Comparison of ENCODE assay signal across 9 cellular contexts in genomic region chr3:143002727-143003126, GRCh38. TPM values are rescaled to one million over a fixed set of nuclear protein-coding genes. Genes with fewer than 3 reads are reported as not detected.
DNase-seq lines count a peak whose midpoint lies in the region; ATAC-seq, FAIRE-seq and TF ChIP-seq lines count a peak whose summit lies in the region.
"Had no signal": no experiment of that assay in that cellular context is flagged by ENCODE, and none has a peak within 500 bp of the region (broad histone marks: within the 10 kb centered on the region; RNA-seq: fewer than 3 reads in every experiment).

No MANE protein-coding gene starts in this region.

- no peaks in the 10 kb centered on the region for H3K9me3 ChIP-seq in BE2C

- no peaks in the 10 kb centered on the region for H3K27me3 Mint-ChIP-seq in chondrocyte (ENCODE audit: low read depth)
- peaks cover 0 to 2% (median 0%) of the 10 kb centered on the region in 5 donors for H3K27me3 Mint-ChIP-seq in naive thymus-derived CD8-positive, alpha-beta T cell

- peaks cover 43% of the 10 kb centered on the region for H3K4me1 Mint-ChIP-seq in chondrocyte (ENCODE audit: low read depth)
- peaks cover 26 to 63% (median 52%) of the 10 kb centered on the region in 4 donors for H3K4me1 Mint-ChIP-seq in naive thymus-derived CD8-positive, alpha-beta T cell

- H3K27ac ChIP-seq in KMS-11: peak overlapping the region; percentile 89

- POLR2A ChIA-PET in naive thymus-derived CD8-positive, alpha-beta T cell (lab: Charles Lee): interaction anchor here (1.4 to 3.5 kb wide), 3 partner anchors 424 to 974 kb away, joined by 5 to 44 read pairs (median 22); partner anchors contain the start of genes ATR and DIPK2A

- no peaks in the 10 kb centered on the region for H3K9me3 Mint-ChIP-seq in chondrocyte (ENCODE audit: low read depth)
- no peaks in the 10 kb centered on the region for H3K9me3 Mint-ChIP-seq in naive thymus-derived CD8-positive, alpha-beta T cell

- H3K79me2 ChIP-seq in KMS-11 (ENCODE audit: insufficient read depth, low read depth): peaks cover 63% of the 10 kb centered on the region

- peak overlapping the region; percentile 81; the same call in 1 of the 2 replicates for H2AFZ ChIP-seq in KMS-11 (ENCODE audit: low read depth)

- peak overlapping the region; percentile 88 for H3K4me2 ChIP-seq in KMS-11

- H3K36me3 ChIP-seq in BE2C (no peaks in the 10 kb centered on the region), KMS-11 (ENCODE audit: insufficient read depth) (no peaks in the 10 kb centered on the region)

- H3K4me3 Mint-ChIP-seq in chondrocyte (ENCODE audit: unreplicated experiment): peak overlapping the region; percentile 96
- peak overlapping the region; percentile 94 to 100 (median 99) for H3K4me3 Mint-ChIP-seq in naive thymus-derived CD8-positive, alpha-beta T cell

- no peaks in the 10 kb centered on the region for H3K27me3 ChIP-seq in BE2C
- H3K27me3 ChIP-seq in KMS-11 (ENCODE audit: insufficient read depth, low read depth): no peaks in the 10 kb centered on the region

- H3K36me3 Mint-ChIP-seq in chondrocyte (ENCODE audit: low read depth): no peaks in the 10 kb centered on the region
- H3K36me3 Mint-ChIP-seq in naive thymus-derived CD8-positive, alpha-beta T cell: peaks cover 0 to 5% (median 0%) of the 10 kb centered on the region in 3 donors

- DNase-seq in BE2C (no peak), chondrocyte (ENCODE audit: low spot score) (no peak), frontal cortex (ENCODE audit: low spot score in 2 of 2) (no peak), NCI-H345 (lab: John Stamatoyannopoulos, UW) (no peak)
- DNase-seq in naive thymus-derived CD8-positive, alpha-beta T cell: no peak

- H3K4me3 ChIP-seq in BE2C (ENCODE audit: low read depth, low read length): peak overlapping the region; percentile 98
- peak overlapping the region; percentile 78 for H3K4me3 ChIP-seq in KMS-11 (IDR thresholded peaks at IDR 0.05; ENCODE audit: insufficient read depth, low read depth, low read length)

- FAIRE-seq in frontal cortex (lab: Jason Lieb, UNC): no peak

- H4K20me1 ChIP-seq in KMS-11 (ENCODE audit: insufficient read depth): peaks cover 32% of the 10 kb centered on the region

- peak overlapping the region; percentile 97 for H3K9ac ChIP-seq in KMS-11

- ATAC-seq in naive thymus-derived CD8-positive, alpha-beta T cell: no peak
- ATAC-seq in GM19023 (IDR thresholded peaks at IDR 0.05; ENCODE audit: unreplicated experiment) (no peak), GM18873 (IDR thresholded peaks at IDR 0.05; ENCODE audit: low FRiP score, unreplicated experiment) (no peak)

- peak overlapping the region; percentile 99 for H3K27ac Mint-ChIP-seq in chondrocyte (ENCODE audit: unreplicated experiment)
- H3K27ac Mint-ChIP-seq in naive thymus-derived CD8-positive, alpha-beta T cell: peak overlapping the region in 9 of 10 donors; percentile 97 to 100 (median 99)

- peaks cover 3% of the 10 kb centered on the region; the same call in 1 of the 2 replicates for H3K4me1 ChIP-seq in BE2C
- H3K4me1 ChIP-seq in KMS-11 (ENCODE audit: low read depth, poor library complexity, severe bottlenecking): peaks cover 47% of the 10 kb centered on the region

- TF ChIP-seq CTCF in BE2C (IDR thresholded peaks at IDR 0.05; ENCODE audit: low read depth, low read length): no peak
- no peak for TF ChIP-seq CTCF in KMS-11 (conservative IDR thresholded peaks at IDR 0.05; ENCODE audit: low read depth, low read length)
- no peak for TF ChIP-seq CTCF in chondrocyte (IDR thresholded peaks at IDR 0.05)

RNA-seq across cellular contexts. Expression of gene U2SURP, which starts 1.4 kb away (rescaled TPM):
- 58.6 TPM for polyA plus RNA-seq in BE2C (2012; ENCODE audit: insufficient read depth, insufficient read length, low read depth)
- 63.0 to 72.9 TPM (median 63.7 TPM) in 3 replicates for total RNA-seq in chondrocyte
- total RNA-seq in naive thymus-derived CD8-positive, alpha-beta T cell: 100 to 1,000 TPM; 168 to 169 TPM
- 100 to 1,000 TPM; 110 to 131 (median 125) TPM for polyA plus RNA-seq in naive thymus-derived CD8-positive, alpha-beta T cell
- total RNA-seq in frontal cortex: 107 TPM

RNA-seq across cellular contexts. Expression of gene PAQR9, which starts 39.3 kb away (rescaled TPM):
- polyA plus RNA-seq in BE2C (2012; ENCODE audit: insufficient read depth, insufficient read length, low read depth): 0.48 TPM
- total RNA-seq in chondrocyte (not detected in 3 replicates), frontal cortex (2.4 TPM)
- total RNA-seq in naive thymus-derived CD8-positive, alpha-beta T cell: not detected
- polyA plus RNA-seq in naive thymus-derived CD8-positive, alpha-beta T cell: not detected
- total RNA-seq: lower leg skin had no signal
